Comparison of ENCODE assay signal across 4 cellular contexts in the genomic region with DNA sequence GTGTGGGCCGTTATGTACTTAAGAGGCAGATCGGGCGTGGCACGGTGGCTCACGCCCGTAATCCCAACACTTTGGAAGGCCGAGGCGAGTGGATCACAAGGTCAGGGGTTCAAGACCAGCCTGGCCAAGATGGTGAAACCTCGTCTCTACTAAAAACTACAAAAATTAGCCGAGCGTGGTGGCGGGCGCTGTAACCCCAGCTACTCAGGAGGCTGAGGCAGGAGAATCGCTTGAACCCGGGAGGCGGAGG. TPM values are rescaled to one million over a fixed set of nuclear protein-coding genes. Genes with fewer than 3 reads are reported as not detected.
A peak's percentile ranks its signal among the peaks of the same experiment; 100 is the strongest.
DNase-seq lines count a peak whose midpoint lies in the region; ATAC-seq and TF ChIP-seq lines count a peak whose summit lies in the region.
"Not testable (repeated sequence)": the region's sequence is repeated elsewhere in the genome, so short reads cannot be mapped to it uniquely, and the experiment has no call there.

No MANE protein-coding gene starts in this region.

- H3K27me3 Mint-ChIP-seq in T-helper 17 cell; nephron (ENCODE audit: low read depth): not testable (repeated sequence)
- peaks cover 32% of the 10 kb centered on the region for H3K27me3 Mint-ChIP-seq in endothelial cell (ENCODE audit: unreplicated experiment)

- H3K27me3 ChIP-seq in BE2C: not testable (repeated sequence)

- ATAC-seq in T-helper 17 cell: not testable (repeated sequence)

- H3K4me3 ChIP-seq in BE2C (ENCODE audit: low read depth, low read length): peak overlapping the region; percentile 65

- not testable (repeated sequence) for H3K9me3 ChIP-seq in BE2C; T-helper 17 cell (ENCODE audit: control insufficient read depth, low read length, poor library complexity, severe bottlenecking)

- H3K4me1 Mint-ChIP-seq in T-helper 17 cell: peaks cover 29% of the 10 kb centered on the region
- peaks cover 23% of the 10 kb centered on the region for H3K4me1 Mint-ChIP-seq in endothelial cell (ENCODE audit: unreplicated experiment)
- H3K4me1 Mint-ChIP-seq in nephron: peaks cover 22% of the 10 kb centered on the region

- H3K36me3 ChIP-seq in BE2C: peaks cover 11% of the 10 kb centered on the region

- TF ChIP-seq CTCF in BE2C (IDR thresholded peaks at IDR 0.05; ENCODE audit: low read depth, low read length); endothelial cell (IDR thresholded peaks at IDR 0.05; ENCODE audit: unreplicated experiment); nephron (IDR thresholded peaks at IDR 0.05; ENCODE audit: unreplicated experiment in 3 of 3): not testable (repeated sequence)

- not testable (repeated sequence) for H3K36me3 Mint-ChIP-seq in T-helper 17 cell (ENCODE audit: low read depth)
- peaks cover 20% of the 10 kb centered on the region for H3K36me3 Mint-ChIP-seq in endothelial cell (ENCODE audit: low read depth, unreplicated experiment)
- H3K36me3 Mint-ChIP-seq in nephron (ENCODE audit: low read depth): peaks cover 18% of the 10 kb centered on the region

- DNase-seq in BE2C; T-helper 17 cell; endothelial cell (ENCODE audit: low spot score): not testable (repeated sequence)

- H3K9me3 Mint-ChIP-seq in endothelial cell (ENCODE audit: unreplicated experiment); nephron: not testable (repeated sequence)

- H3K4me3 Mint-ChIP-seq in T-helper 17 cell (peak overlapping the region; percentile 94), endothelial cell (ENCODE audit: unreplicated experiment) (peak overlapping the region; percentile 91), nephron (peak overlapping the region; percentile 89 to 91 (median 89))

- not testable (repeated sequence) for H3K4me1 ChIP-seq in BE2C

- peak overlapping the region; percentile 97 for H3K27ac Mint-ChIP-seq in T-helper 17 cell
- H3K27ac Mint-ChIP-seq in endothelial cell (ENCODE audit: unreplicated experiment): peak overlapping the region; percentile 95
- H3K27ac Mint-ChIP-seq in nephron: peak overlapping the region; percentile 92 to 99 (median 98)

RNA-seq across cellular contexts. Expression of a gene that starts 13.8 kb away (rescaled TPM):
- 47.4 TPM for polyA plus RNA-seq in BE2C (2012; ENCODE audit: insufficient read depth, insufficient read length, low read depth)
- total RNA-seq in T-helper 17 cell: 10 to 100 TPM; 34.6 to 38.4 TPM
- total RNA-seq in endothelial cell (ENCODE audit: unreplicated experiment): 35.5 TPM

RNA-seq across cellular contexts. Expression of a gene that starts 14.6 kb away (rescaled TPM):
- 149 TPM for polyA plus RNA-seq in BE2C (2012; ENCODE audit: insufficient read depth, insufficient read length, low read depth)
- total RNA-seq in T-helper 17 cell: 10 to 100 TPM; 20.7 to 28.5 TPM
- 38.8 TPM for total RNA-seq in endothelial cell (ENCODE audit: unreplicated experiment)

RNA-seq across cellular contexts. Expression of a gene that starts 20.3 kb away (rescaled TPM):
- 25.0 TPM for polyA plus RNA-seq in BE2C (2012; ENCODE audit: insufficient read depth, insufficient read length, low read depth)
- total RNA-seq in T-helper 17 cell: 10 to 100 TPM in 1 of 2 donors, 1 to 10 TPM in 1; 9.8 to 12.7 TPM
- total RNA-seq in endothelial cell (ENCODE audit: unreplicated experiment): 8.5 TPM

RNA-seq across cellular contexts. Expression of a gene that starts 20.8 kb away (rescaled TPM):
- 420 TPM for polyA plus RNA-seq in BE2C (2012; ENCODE audit: insufficient read depth, insufficient read length, low read depth)
- total RNA-seq in T-helper 17 cell (100 to 1,000 TPM; 110 to 127 TPM), endothelial cell (ENCODE audit: unreplicated experiment) (173 TPM)

RNA-seq across cellular contexts. Expression of a gene that starts 53.6 kb away (rescaled TPM):
- polyA plus RNA-seq in BE2C (2012; ENCODE audit: insufficient read depth, insufficient read length, low read depth): 221 TPM
- 10 to 100 TPM; 32.1 to 36.0 TPM for total RNA-seq in T-helper 17 cell
- 39.2 TPM for total RNA-seq in endothelial cell (ENCODE audit: unreplicated experiment)
